In genomic region chr6:39102024-39102820, GRCh38 we compare ENCODE assay signal across 10 cellular contexts. TPM values are rescaled to one million over a fixed set of nuclear protein-coding genes. Genes with fewer than 3 reads are reported as not detected.
A peak's percentile ranks its signal among the peaks of the same experiment; 100 is the strongest.
DNase-seq lines count a peak whose midpoint lies in the region; ATAC-seq and TF ChIP-seq lines count a peak whose summit lies in the region.
"Had no signal": no experiment of that assay in that cellular context is flagged by ENCODE, and none has a peak within 500 bp of the region (broad histone marks: within the 10 kb centered on the region; RNA-seq: fewer than 3 reads in every experiment).

No MANE protein-coding gene starts in this region.

- H3K27ac Mint-ChIP-seq in activated B cell treated with CpG ODN at 0.5 μM for 24 hours, result no peak overlapping the region

- ATAC-seq in HG02798 (IDR thresholded peaks at IDR 0.05; ENCODE audit: poor library complexity, unreplicated experiment), result peak; percentile 69
- ATAC-seq in activated B cell treated with CpG ODN at 0.5 μM for 24 hours (ENCODE audit: low read depth), result peak; percentile 76
- no peak for ATAC-seq in HG02571 (IDR thresholded peaks at IDR 0.05; ENCODE audit: unreplicated experiment)
- ATAC-seq: left colon had no signal

- H3K27me3 Mint-ChIP-seq in activated B cell treated with CpG ODN at 0.5 μM for 24 hours, result no peaks in the 10 kb centered on the region

- TF ChIP-seq EP300 in tibial nerve (IDR thresholded peaks at IDR 0.05), result no peak

- H3K9me3 Mint-ChIP-seq in activated B cell treated with CpG ODN at 0.5 μM for 24 hours, result no peaks in the 10 kb centered on the region

- H3K4me3 Mint-ChIP-seq in activated B cell treated with CpG ODN at 0.5 μM for 24 hours, result no peak overlapping the region

- H3K27me3 ChIP-seq in tibial nerve (no peaks in the 10 kb centered on the region), SJCRH30 (no peaks in the 10 kb centered on the region)
- H3K27me3 ChIP-seq: SJSA1 had no signal

- DNase-seq in activated B cell treated with CpG ODN at 0.5 μM for 24 hours (no peak), iris pigment epithelial cell (ENCODE audit: low read depth) (peak; percentile 69), tibial nerve (ENCODE audit: low spot score in 2 of 2) (no peak), SW480 (ENCODE audit: low spot score) (no peak), SJCRH30 (no peak)

- H3K4me3 ChIP-seq in GM12875 (ENCODE audit: low read depth, low read length) (no peak overlapping the region), tibial nerve (no peak overlapping the region), SJCRH30 (no peak overlapping the region)
- H3K4me3 ChIP-seq: SJSA1 had no signal

- TF ChIP-seq CTCF in GM12875 (IDR thresholded peaks at IDR 0.05; ENCODE audit: borderline replicate concordance, insufficient read depth, low read depth, low read length) (peak; percentile 67; the same call in 1 of the 2 replicates), activated B cell treated with CpG ODN at 0.5 μM for 24 hours (IDR thresholded peaks at IDR 0.05) (no peak), tibial nerve (IDR thresholded peaks at IDR 0.05) (no peak)

- peaks cover 8% of the 10 kb centered on the region for H3K4me1 Mint-ChIP-seq in activated B cell treated with CpG ODN at 0.5 μM for 24 hours

- TF ChIP-seq POLR2A in tibial nerve (IDR thresholded peaks at IDR 0.05), result no peak

- intact Hi-C loops in activated B cell treated with CpG ODN at 0.5 μM for 24 hours (cut with micrococcal nuclease), result no loop called here

- 41 to 43% methylated on average over 12 of the region's 12 CpGs for WGBS in tibial nerve, 2 donors

- H3K27ac ChIP-seq in tibial nerve (no peak overlapping the region), SJCRH30 (no peak overlapping the region)
- H3K27ac ChIP-seq: SJSA1 had no signal

- CTCF ChIA-PET in activated B cell treated with CpG ODN at 0.5 μM for 24 hours (lab: Charles Lee), result interaction anchor here (1.0 to 2.1 kb wide), 3 partner anchors 13 to 230 kb away, joined by 3 to 7 read pairs (median 3); partner anchors contain the start of gene SAYSD1

- H3K36me3 ChIP-seq in tibial nerve, result peaks cover 0 to 18% (median 0%) of the 10 kb centered on the region in 3 donors
- H3K36me3 ChIP-seq in SJCRH30, result peaks cover 4% of the 10 kb centered on the region; the same call in 1 of the 2 replicates
- H3K36me3 ChIP-seq: SJSA1 had no signal

- H3K9me3 ChIP-seq in tibial nerve (no peaks in the 10 kb centered on the region), SJCRH30 (replicated peaks) (no peaks in the 10 kb centered on the region)
- H3K9me3 ChIP-seq: SJSA1 had no signal

- POLR2A ChIA-PET in activated B cell treated with CpG ODN at 0.5 μM for 24 hours (lab: Charles Lee), result interaction anchor here (0.9 to 1.1 kb wide), 2 partner anchors 12 to 400 kb away, joined by 3 to 6 read pairs; partner anchors contain the start of gene SAYSD1

- H3K4me1 ChIP-seq in tibial nerve (no peaks in the 10 kb centered on the region), SJCRH30 (no peaks in the 10 kb centered on the region)
- H3K4me1 ChIP-seq: SJSA1 had no signal

- peaks cover 24% of the 10 kb centered on the region for H3K36me3 Mint-ChIP-seq in activated B cell treated with CpG ODN at 0.5 μM for 24 hours (ENCODE audit: low read depth)

RNA-seq across cellular contexts. Expression of gene SAYSD1, which starts 12.8 kb away (rescaled TPM):
- total RNA-seq in activated B cell treated with CpG ODN at 0.5 μM for 24 hours, result 9.6 and 9.7 TPM in 2 replicates
- total RNA-seq in tibial nerve, result 10 to 100 TPM; 12.3 to 29.1 (median 18.8) TPM
- 18.1 and 20.3 TPM in 2 replicates for total RNA-seq in SJCRH30 (2014; rRNA removed; shearing (Covaris generic))

RNA-seq across cellular contexts. Expression of gene GLP1R, which starts 53.6 kb away (rescaled TPM):
- not detected in 2 replicates for total RNA-seq in activated B cell treated with CpG ODN at 0.5 μM for 24 hours
- total RNA-seq in tibial nerve, result 1 to 10 TPM in 2 of 4 donors, under 1 TPM in 2; 0.20 to 4.2 (median 1.3) TPM
- total RNA-seq in SJCRH30 (2014; rRNA removed; shearing (Covaris generic)), result not detected in 2 replicates
- total RNA-seq: left colon, SJSA1 had no signal
